Comparison of ENCODE assay signal across 1 cellular context in genomic region chr5:125316913-125317545, GRCh38.
TF ChIP-seq lines count a peak whose summit lies in the region.

No MANE protein-coding gene starts in this region.

TF ChIP-seq in HEK293, 187 proteins besides CTCF, POLR2A, EP300 and RAD21 (continued from another document):
- TF ChIP-seq, protein P1, sequence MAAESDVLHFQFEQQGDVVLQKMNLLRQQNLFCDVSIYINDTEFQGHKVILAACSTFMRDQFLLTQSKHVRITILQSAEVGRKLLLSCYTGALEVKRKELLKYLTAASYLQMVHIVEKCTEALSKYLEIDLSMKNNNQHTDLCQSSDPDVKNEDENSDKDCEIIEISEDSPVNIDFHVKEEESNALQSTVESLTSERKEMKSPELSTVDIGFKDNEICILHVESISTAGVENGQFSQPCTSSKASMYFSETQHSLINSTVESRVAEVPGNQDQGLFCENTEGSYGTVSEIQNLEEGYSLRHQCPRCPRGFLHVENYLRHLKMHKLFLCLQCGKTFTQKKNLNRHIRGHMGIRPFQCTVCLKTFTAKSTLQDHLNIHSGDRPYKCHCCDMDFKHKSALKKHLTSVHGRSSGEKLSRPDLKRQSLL (tag by site-specific recombination; IDR thresholded peaks at IDR 0.05), result no peak
- TF ChIP-seq ZBTB44 (tag by site-specific recombination; IDR thresholded peaks at IDR 0.05), result no peak
- peak; percentile 72 for TF ChIP-seq GFI1B (tag by site-specific recombination; IDR thresholded peaks at IDR 0.05)
- peak; percentile 96 for TF ChIP-seq TCF7L2 (IDR thresholded peaks at IDR 0.05; ENCODE audit: borderline replicate concordance, low read depth, low read length)
- TF ChIP-seq ZEB2 (tag by site-specific recombination; IDR thresholded peaks at IDR 0.05), result no peak
- no peak for TF ChIP-seq ZNF19 (tag by site-specific recombination; IDR thresholded peaks at IDR 0.05; ENCODE audit: low read depth)
- TF ChIP-seq HOXA7 (CRISPR knock-in tag; IDR thresholded peaks at IDR 0.05; ENCODE audit: borderline replicate concordance), result no peak
- TF ChIP-seq, protein P2, sequence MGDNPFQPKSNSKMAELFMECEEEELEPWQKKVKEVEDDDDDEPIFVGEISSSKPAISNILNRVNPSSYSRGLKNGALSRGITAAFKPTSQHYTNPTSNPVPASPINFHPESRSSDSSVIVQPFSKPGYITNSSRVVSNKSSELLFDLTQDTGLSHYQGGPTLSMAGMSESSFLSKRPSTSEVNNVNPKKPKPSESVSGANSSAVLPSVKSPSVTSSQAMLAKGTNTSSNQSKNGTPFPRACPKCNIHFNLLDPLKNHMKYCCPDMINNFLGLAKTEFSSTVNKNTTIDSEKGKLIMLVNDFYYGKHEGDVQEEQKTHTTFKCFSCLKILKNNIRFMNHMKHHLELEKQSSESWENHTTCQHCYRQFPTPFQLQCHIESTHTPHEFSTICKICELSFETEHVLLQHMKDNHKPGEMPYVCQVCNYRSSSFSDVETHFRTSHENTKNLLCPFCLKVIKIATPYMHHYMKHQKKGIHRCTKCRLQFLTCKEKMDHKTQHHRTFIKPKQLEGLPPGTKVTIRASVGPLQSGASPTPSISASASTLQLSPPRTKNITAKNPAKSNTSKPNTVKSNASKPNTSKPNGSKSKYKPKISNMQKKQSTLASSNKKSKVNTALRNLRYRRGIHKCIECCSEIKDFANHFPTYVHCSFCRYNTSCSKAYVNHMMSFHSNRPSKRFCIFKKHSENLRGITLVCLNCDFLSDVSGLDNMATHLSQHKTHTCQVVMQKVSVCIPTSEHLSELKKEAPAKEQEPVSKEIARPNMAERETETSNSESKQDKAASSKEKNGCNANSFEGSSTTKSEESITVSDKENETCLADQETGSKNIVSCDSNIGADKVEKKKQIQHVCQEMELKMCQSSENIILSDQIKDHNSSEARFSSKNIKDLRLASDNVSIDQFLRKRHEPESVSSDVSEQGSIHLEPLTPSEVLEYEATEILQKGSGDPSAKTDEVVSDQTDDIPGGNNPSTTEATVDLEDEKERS (tag by site-specific recombination; IDR thresholded peaks at IDR 0.05), result no peak
- TF ChIP-seq, protein P3, sequence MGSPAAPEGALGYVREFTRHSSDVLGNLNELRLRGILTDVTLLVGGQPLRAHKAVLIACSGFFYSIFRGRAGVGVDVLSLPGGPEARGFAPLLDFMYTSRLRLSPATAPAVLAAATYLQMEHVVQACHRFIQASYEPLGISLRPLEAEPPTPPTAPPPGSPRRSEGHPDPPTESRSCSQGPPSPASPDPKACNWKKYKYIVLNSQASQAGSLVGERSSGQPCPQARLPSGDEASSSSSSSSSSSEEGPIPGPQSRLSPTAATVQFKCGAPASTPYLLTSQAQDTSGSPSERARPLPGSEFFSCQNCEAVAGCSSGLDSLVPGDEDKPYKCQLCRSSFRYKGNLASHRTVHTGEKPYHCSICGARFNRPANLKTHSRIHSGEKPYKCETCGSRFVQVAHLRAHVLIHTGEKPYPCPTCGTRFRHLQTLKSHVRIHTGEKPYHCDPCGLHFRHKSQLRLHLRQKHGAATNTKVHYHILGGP (tag by site-specific recombination; IDR thresholded peaks at IDR 0.05), result peak; percentile 46; the same call in 1 of the 2 replicates
- TF ChIP-seq, protein P4, sequence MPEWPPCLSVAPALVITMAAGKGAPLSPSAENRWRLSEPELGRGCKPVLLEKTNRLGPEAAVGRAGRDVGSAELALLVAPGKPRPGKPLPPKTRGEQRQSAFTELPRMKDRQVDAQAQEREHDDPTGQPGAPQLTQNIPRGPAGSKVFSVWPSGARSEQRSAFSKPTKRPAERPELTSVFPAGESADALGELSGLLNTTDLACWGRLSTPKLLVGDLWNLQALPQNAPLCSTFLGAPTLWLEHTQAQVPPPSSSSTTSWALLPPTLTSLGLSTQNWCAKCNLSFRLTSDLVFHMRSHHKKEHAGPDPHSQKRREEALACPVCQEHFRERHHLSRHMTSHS (tag by site-specific recombination; IDR thresholded peaks at IDR 0.05), result no peak
- TF ChIP-seq MYNN (tag by site-specific recombination; IDR thresholded peaks at IDR 0.05; ENCODE audit: borderline replicate concordance), result no peak
- no peak for TF ChIP-seq EGR2 (tag by site-specific recombination; IDR thresholded peaks at IDR 0.05; ENCODE audit: low read depth)
- no peak for TF ChIP-seq KLF16 (tag by site-specific recombination; IDR thresholded peaks at IDR 0.05)
- peak; percentile 7; the same call in 1 of the 2 replicates for TF ChIP-seq GLI2 (tag by site-specific recombination; IDR thresholded peaks at IDR 0.05; ENCODE audit: borderline replicate concordance, low read depth)
- TF ChIP-seq ZNF701 (tag by site-specific recombination; IDR thresholded peaks at IDR 0.05), result no peak
- TF ChIP-seq, protein P5, sequence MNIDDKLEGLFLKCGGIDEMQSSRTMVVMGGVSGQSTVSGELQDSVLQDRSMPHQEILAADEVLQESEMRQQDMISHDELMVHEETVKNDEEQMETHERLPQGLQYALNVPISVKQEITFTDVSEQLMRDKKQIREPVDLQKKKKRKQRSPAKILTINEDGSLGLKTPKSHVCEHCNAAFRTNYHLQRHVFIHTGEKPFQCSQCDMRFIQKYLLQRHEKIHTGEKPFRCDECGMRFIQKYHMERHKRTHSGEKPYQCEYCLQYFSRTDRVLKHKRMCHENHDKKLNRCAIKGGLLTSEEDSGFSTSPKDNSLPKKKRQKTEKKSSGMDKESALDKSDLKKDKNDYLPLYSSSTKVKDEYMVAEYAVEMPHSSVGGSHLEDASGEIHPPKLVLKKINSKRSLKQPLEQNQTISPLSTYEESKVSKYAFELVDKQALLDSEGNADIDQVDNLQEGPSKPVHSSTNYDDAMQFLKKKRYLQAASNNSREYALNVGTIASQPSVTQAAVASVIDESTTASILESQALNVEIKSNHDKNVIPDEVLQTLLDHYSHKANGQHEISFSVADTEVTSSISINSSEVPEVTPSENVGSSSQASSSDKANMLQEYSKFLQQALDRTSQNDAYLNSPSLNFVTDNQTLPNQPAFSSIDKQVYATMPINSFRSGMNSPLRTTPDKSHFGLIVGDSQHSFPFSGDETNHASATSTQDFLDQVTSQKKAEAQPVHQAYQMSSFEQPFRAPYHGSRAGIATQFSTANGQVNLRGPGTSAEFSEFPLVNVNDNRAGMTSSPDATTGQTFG (tag by site-specific recombination; IDR thresholded peaks at IDR 0.05; ENCODE audit: borderline replicate concordance), result no peak
- 0 out of 2 replicates have a peak, but pooled peaks have one; percentile 8 for TF ChIP-seq ZNF664 (tag by site-specific recombination; IDR thresholded peaks at IDR 0.05)
- no peak for TF ChIP-seq MEIS1 (CRISPR knock-in tag; IDR thresholded peaks at IDR 0.05; ENCODE audit: borderline replicate concordance)
- 0 out of 2 replicates have a peak, but pooled peaks have one; percentile 4 for TF ChIP-seq ZNF513 (tag by site-specific recombination; IDR thresholded peaks at IDR 0.05)
- peak; percentile 64; the same call in 1 of the 2 replicates for TF ChIP-seq OSR2 (tag by site-specific recombination; IDR thresholded peaks at IDR 0.05)
- TF ChIP-seq ZNF138 (tag by site-specific recombination; IDR thresholded peaks at IDR 0.05; ENCODE audit: borderline replicate concordance), result no peak
